In the genomic region with DNA sequence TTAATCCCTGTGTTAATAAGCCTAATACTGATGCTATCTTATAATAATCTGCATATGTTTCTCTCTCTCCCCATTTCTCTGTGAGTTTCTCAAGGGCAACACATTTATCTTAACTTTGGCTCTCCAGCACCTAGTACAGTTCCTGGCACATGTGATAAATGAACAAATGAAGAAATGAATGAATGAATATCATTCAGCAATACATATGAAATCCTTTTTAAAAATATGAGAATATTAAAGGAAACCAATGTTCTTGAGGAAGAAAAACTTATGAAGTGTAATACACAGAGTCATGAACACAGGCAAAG, we compare ENCODE assay signal across 31 cellular contexts. TPM values are rescaled to one million over a fixed set of nuclear protein-coding genes. Genes with fewer than 3 reads are reported as not detected.
DNase-seq lines count a peak whose midpoint lies in the region; ATAC-seq, FAIRE-seq and TF ChIP-seq lines count a peak whose summit lies in the region.
"Had no signal": no experiment of that assay in that cellular context is flagged by ENCODE, and none has a peak within 500 bp of the region (broad histone marks: within the 10 kb centered on the region; RNA-seq: fewer than 3 reads in every experiment).

No MANE protein-coding gene starts in this region.

- peaks cover 85% of the 10 kb centered on the region for H3K36me3 Mint-ChIP-seq in activated T-cell treated with anti-CD3 and anti-CD28 coated beads, Interleukin-2, amount 50 U/mL, for 24 hours (ENCODE audit: low read depth)

- TF ChIP-seq CTCF in RWPE2 (IDR thresholded peaks at IDR 0.05; ENCODE audit: poor library complexity, severe bottlenecking), result no peak
- TF ChIP-seq CTCF in kidney (IDR thresholded peaks at IDR 0.05; ENCODE audit: borderline replicate concordance, extremely low read depth, insufficient read depth), result no peak

- H3K4me3 Mint-ChIP-seq in activated T-cell treated with anti-CD3 and anti-CD28 coated beads, Interleukin-2, amount 50 U/mL, for 24 hours, result no peak overlapping the region
- H3K4me3 Mint-ChIP-seq: activated naive CD8-positive, alpha-beta T cell treated with anti-CD3 and anti-CD28 coated beads, Interleukin-2, amount 10 ng/mL, durations not matched to agents 7 days and 5 days; dendritic cell treated with granulocyte-macrophage colony-stimulating factor and Interleukin-4, amounts not matched to agents 40 ng/mL and 50 ng/mL, for 4 days; nephron had no signal

- H3K4me1 Mint-ChIP-seq in activated T-cell treated with anti-CD3 and anti-CD28 coated beads, Interleukin-2, amount 50 U/mL, for 24 hours (ENCODE audit: low read depth), result peaks cover 24% of the 10 kb centered on the region
- H3K4me1 Mint-ChIP-seq: activated naive CD8-positive, alpha-beta T cell treated with anti-CD3 and anti-CD28 coated beads, Interleukin-2, amount 10 ng/mL, durations not matched to agents 7 days and 5 days; nephron had no signal

- intact Hi-C loops in kidney (cut with DNase I), result no loop called here

- no peak for DNase-seq in activated T-cell treated with anti-CD3 and anti-CD28 coated beads, Interleukin-2, amount 50 U/mL, for 24 hours
- no peak for DNase-seq in activated T-cell treated with anti-CD3 and anti-CD28 coated beads for 4 hours
- no peak for DNase-seq in RWPE2 (ENCODE audit: low spot score)
- DNase-seq in epithelial cell of prostate (ENCODE audit: low read depth, low spot score), result no peak
- DNase-seq in GDM1 (lab: John Stamatoyannopoulos, UW), result no peak
- no peak for DNase-seq in NCI-H1694 (lab: John Stamatoyannopoulos, UW)
- DNase-seq in kidney, result no peak
- DNase-seq: ACHN; activated CD4-positive, alpha-beta T cell treated with anti-CD3 and anti-CD28 coated beads for 4 hours; activated gamma-delta T cell; activated naive CD8-positive, alpha-beta T cell treated with anti-CD3 and anti-CD28 coated beads, Interleukin-2, amount 10 ng/mL, durations not matched to agents 7 days and 5 days; COR-L47; islet precursor cell; KBM-7; left ventricle myocardium superior; midbrain; NCI-H1417; NCI-H226; ovary; retina; SK-N-SH; stimulated activated CD8-positive, alpha-beta memory T cell treated with anti-CD3 and anti-CD28 coated beads, Interleukin-4, amount 100 ng/mL, for 48 hours had no signal

- peak overlapping the region; percentile 66 for H3K27ac Mint-ChIP-seq in activated T-cell treated with anti-CD3 and anti-CD28 coated beads, Interleukin-2, amount 50 U/mL, for 24 hours
- H3K27ac Mint-ChIP-seq: activated naive CD8-positive, alpha-beta T cell treated with anti-CD3 and anti-CD28 coated beads, Interleukin-2, amount 10 ng/mL, durations not matched to agents 7 days and 5 days; dendritic cell treated with granulocyte-macrophage colony-stimulating factor and Interleukin-4, amounts not matched to agents 40 ng/mL and 50 ng/mL, for 4 days; nephron had no signal

- H3K4me1 ChIP-seq in RWPE2 (ENCODE audit: insufficient read depth, poor library complexity, severe bottlenecking), result peaks cover 19% of the 10 kb centered on the region
- peaks cover 0 to 35% (median 20%) of the 10 kb centered on the region in 5 donors for H3K4me1 ChIP-seq in subcutaneous abdominal adipose tissue (ENCODE audit: control insufficient read depth in 5 of 5, insufficient read depth in 5 of 5, low read length in 5 of 5)
- H3K4me1 ChIP-seq in kidney (ENCODE audit: control insufficient read depth in 1 of 2, insufficient read depth in 1 of 2, low read depth in 1 of 2, low read length in 2 of 2), result peaks cover 0 to 2% of the 10 kb centered on the region in 2 donors
- H3K4me1 ChIP-seq: ascending aorta had no signal

- peak overlapping the region; percentile 50 for H3K27ac ChIP-seq in RWPE2 (ENCODE audit: poor library complexity, severe bottlenecking)
- H3K27ac ChIP-seq in epithelial cell of prostate, result peak overlapping the region; percentile 43
- peak overlapping the region; percentile 64 for H3K27ac ChIP-seq in subcutaneous abdominal adipose tissue (ENCODE audit: low read depth, low read length)
- H3K27ac ChIP-seq in kidney (ENCODE audit: low read depth in 2 of 2, low read length in 2 of 2), result no peak overlapping the region
- H3K27ac ChIP-seq: ascending aorta, BLaER1, ovary had no signal

- H3K9ac ChIP-seq in subcutaneous abdominal adipose tissue (ENCODE audit: low read length in 5 of 5), result no peak overlapping the region
- H3K9ac ChIP-seq in kidney (ENCODE audit: low read length in 2 of 2), result no peak overlapping the region
- H3K9ac ChIP-seq: BLaER1, SK-N-SH had no signal

- H3K9me3 Mint-ChIP-seq in activated T-cell treated with anti-CD3 and anti-CD28 coated beads, Interleukin-2, amount 50 U/mL, for 24 hours, result no peaks in the 10 kb centered on the region
- H3K9me3 Mint-ChIP-seq: activated naive CD8-positive, alpha-beta T cell treated with anti-CD3 and anti-CD28 coated beads, Interleukin-2, amount 10 ng/mL, durations not matched to agents 7 days and 5 days; dendritic cell treated with granulocyte-macrophage colony-stimulating factor and Interleukin-4, amounts not matched to agents 40 ng/mL and 50 ng/mL, for 4 days; nephron had no signal

- H3K27me3 Mint-ChIP-seq in activated T-cell treated with anti-CD3 and anti-CD28 coated beads, Interleukin-2, amount 50 U/mL, for 24 hours, result no peaks in the 10 kb centered on the region
- H3K27me3 Mint-ChIP-seq: activated naive CD8-positive, alpha-beta T cell treated with anti-CD3 and anti-CD28 coated beads, Interleukin-2, amount 10 ng/mL, durations not matched to agents 7 days and 5 days; dendritic cell treated with granulocyte-macrophage colony-stimulating factor and Interleukin-4, amounts not matched to agents 40 ng/mL and 50 ng/mL, for 4 days had no signal

- no peaks in the 10 kb centered on the region for H3K27me3 ChIP-seq in RWPE2 (ENCODE audit: insufficient read depth, poor library complexity, severe bottlenecking)
- no peaks in the 10 kb centered on the region for H3K27me3 ChIP-seq in subcutaneous abdominal adipose tissue (ENCODE audit: control insufficient read depth in 5 of 5, insufficient read depth in 4 of 5, low read length in 5 of 5)
- H3K27me3 ChIP-seq: ascending aorta, BLaER1, MG63, ovary had no signal

- H3K4me3 ChIP-seq in RWPE2 (ENCODE audit: severe bottlenecking) (no peak overlapping the region), subcutaneous abdominal adipose tissue (ENCODE audit: low read depth in 1 of 5, low read length in 5 of 5) (no peak overlapping the region), kidney (ENCODE audit: low read length in 2 of 2) (no peak overlapping the region)
- H3K4me3 ChIP-seq: ascending aorta, BLaER1, MG63, ovary had no signal

- no peaks in the 10 kb centered on the region for H3K9me3 ChIP-seq in RWPE2 (ENCODE audit: severe bottlenecking)
- H3K9me3 ChIP-seq in subcutaneous abdominal adipose tissue (ENCODE audit: control insufficient read depth in 5 of 5, low read length in 5 of 5), result no peaks in the 10 kb centered on the region
- H3K9me3 ChIP-seq in kidney (ENCODE audit: control insufficient read depth in 1 of 2, low read length in 2 of 2), result no peaks in the 10 kb centered on the region
- H3K9me3 ChIP-seq: ascending aorta, MG63, ovary, SK-N-SH had no signal

- H3K36me3 ChIP-seq in RWPE2 (ENCODE audit: low read depth) (peaks cover 27% of the 10 kb centered on the region), subcutaneous abdominal adipose tissue (ENCODE audit: control insufficient read depth in 5 of 5, insufficient read depth in 5 of 5, low read length in 5 of 5) (peaks cover 0 to 7% (median 4%) of the 10 kb centered on the region in 5 donors), kidney (ENCODE audit: control insufficient read depth in 1 of 2, insufficient read depth in 2 of 2, low read length in 2 of 2) (no peaks in the 10 kb centered on the region)
- H3K36me3 ChIP-seq: ovary had no signal

- FAIRE-seq in kidney (lab: Jason Lieb, UNC), result no peak
- FAIRE-seq: endometrium, small intestine had no signal

- ATAC-seq in RWPE2 (ENCODE audit: low read depth), result no peak
- ATAC-seq: HCT116, left ventricle myocardium superior had no signal

RNA-seq across cellular contexts. Expression of a gene that starts 55.9 kb away (rescaled TPM):
- 15.9 TPM for total RNA-seq in kidney
- 42.0 TPM for polyA plus RNA-seq in kidney (ENCODE audit: insufficient read depth, low read depth, low replicate concordance)

Comparison
In these comparisons a context has a peak if more than half of its experiments do, and no peak if none do; other contexts are left out.
1. H3K27ac ChIP-seq: peak in RWPE2 (single experiment), epithelial cell of prostate (single experiment) and subcutaneous abdominal adipose tissue (single experiment); none in kidney (0 of 2).